16 cellular contexts compared by ENCODE assay signal in genomic region chr2:133326651-133327397, GRCh38.
A peak's percentile ranks its signal among the peaks of the same experiment; 100 is the strongest.
DNase-seq lines count a peak whose midpoint lies in the region; ATAC-seq and TF ChIP-seq lines count a peak whose summit lies in the region.
"Had no signal": no experiment of that assay in that cellular context is flagged by ENCODE, and none has a peak within 500 bp of the region (broad histone marks: within the 10 kb centered on the region; RNA-seq: fewer than 3 reads in every experiment).

No MANE protein-coding gene starts in this region.

- DNase-seq in A172 (ENCODE audit: low spot score), result peak; percentile 78
- DNase-seq in EL, result peak; percentile 95
- peak; percentile 95 for DNase-seq in SHP77 treated with DMSO at 0.1 percent for 48 hours (lab: John Stamatoyannopoulos, UW)
- peak; percentile 2 to 8 for DNase-seq in foreskin fibroblast
- no peak for DNase-seq in NK-92 (lab: John Stamatoyannopoulos, UW; ENCODE audit: unreplicated experiment)
- DNase-seq in stimulated activated CD4-positive, alpha-beta T cell treated with anti-CD3 and anti-CD28 coated beads, Interleukin-4, amount 100 ng/mL, for 24 hours, result no peak
- DNase-seq: activated CD8-positive, alpha-beta memory T cell treated with anti-CD3 and anti-CD28 coated beads, Interleukin-2, amount 50 U/mL, for 4 hours; dermis blood vessel endothelial cell; NCI-H446; SJCRH30; stimulated activated CD8-positive, alpha-beta memory T cell treated with anti-CD3 and anti-CD28 coated beads, Interleukin-4, amount 100 ng/mL, for 48 hours had no signal

- TF ChIP-seq CTCF in foreskin fibroblast (IDR thresholded peaks at IDR 0.05; ENCODE audit: low read depth, low read length), result no peak

- ATAC-seq in HG02642 (IDR thresholded peaks at IDR 0.05; ENCODE audit: poor library complexity, unreplicated experiment) (no peak), HG03571 (IDR thresholded peaks at IDR 0.05; ENCODE audit: unreplicated experiment) (no peak)
- ATAC-seq: natural killer cell treated with Interleukin-12 subunit alpha and Interleukin-12 subunit beta and Interleukin-15 and Interleukin-18, amount 100 ng/mL, for 72 hours; WTC11 had no signal

- no peak overlapping the region for H3K4me3 ChIP-seq in foreskin fibroblast (ENCODE audit: low read depth in 1 of 2, low read length in 2 of 2)
- H3K4me3 ChIP-seq: BLaER1 treated with 17β-estradiol and CSF1 and Interleukin-3, amounts not matched to agents 10 nM and 100 nM; SJCRH30 had no signal

Comparison
In these comparisons a context has a peak if more than half of its experiments do, and no peak if none do; other contexts are left out.
1. DNase-seq: peak in A172 (single experiment), EL (single experiment), SHP77 treated with DMSO at 0.1 percent for 48 hours (single experiment) and foreskin fibroblast (2 of 2); none in NK-92 (single experiment) and stimulated activated CD4-positive, alpha-beta T cell treated with anti-CD3 and anti-CD28 coated beads, Interleukin-4, amount 100 ng/mL, for 24 hours (single experiment).